ENCODE assay signal across 12 cellular contexts in genomic region chr3:129690963-129691362, GRCh38.
DNase-seq lines count a peak whose midpoint lies in the region; ATAC-seq and TF ChIP-seq lines count a peak whose summit lies in the region.
"Had no signal": no experiment of that assay in that cellular context is flagged by ENCODE, and none has a peak within 500 bp of the region (broad histone marks: within the 10 kb centered on the region; RNA-seq: fewer than 3 reads in every experiment).

No MANE protein-coding gene starts in this region.

- H3K4me1 ChIP-seq in GM23338 (ENCODE audit: insufficient read depth), result peaks cover 41% of the 10 kb centered on the region
- peaks cover 29% of the 10 kb centered on the region for H3K4me1 ChIP-seq in psoas muscle
- H3K4me1 ChIP-seq in lower lobe of right lung, result peaks cover 12% of the 10 kb centered on the region

- intact Hi-C loops in psoas muscle (cut with DNase I), result no loop called here
- intact Hi-C loops in lower lobe of right lung (cut with DNase I), result no loop called here

- H3K27ac Mint-ChIP-seq in GM23338, result peak overlapping the region; percentile 32; the same call in 1 of the 2 replicates
- peak overlapping the region; percentile 43 for H3K27ac Mint-ChIP-seq in endothelial cell (ENCODE audit: unreplicated experiment)
- H3K27ac Mint-ChIP-seq in progenitor cell of endocrine pancreas, result no peak overlapping the region
- H3K27ac Mint-ChIP-seq: activated naive CD4-positive, alpha-beta T cell treated with anti-CD3 and anti-CD28 coated beads, Interleukin-2, amount 50 U/mL, for 24 hours; activated T-helper 1 cell treated with anti-CD3 and anti-CD28 coated beads, Interleukin-12 subunit alpha, Interleukin-12 subunit beta, Interleukin-2, Interleukin-4 antibody, amounts not matched to agents 30 ng/mL and 10 ng/mL and 1 ng/mL, durations not matched to agents 14 hours and 24 hours and 36 hours; dendritic cell treated with granulocyte-macrophage colony-stimulating factor and Interleukin-4, amounts not matched to agents 40 ng/mL and 50 ng/mL, for 4 days had no signal

- peaks cover 12% of the 10 kb centered on the region for H3K9me3 Mint-ChIP-seq in GM23338
- no peaks in the 10 kb centered on the region for H3K9me3 Mint-ChIP-seq in endothelial cell (ENCODE audit: unreplicated experiment)
- H3K9me3 Mint-ChIP-seq in progenitor cell of endocrine pancreas (ENCODE audit: low read depth), result peaks cover 7% of the 10 kb centered on the region
- H3K9me3 Mint-ChIP-seq: activated T-helper 1 cell treated with anti-CD3 and anti-CD28 coated beads, Interleukin-12 subunit alpha, Interleukin-12 subunit beta, Interleukin-2, Interleukin-4 antibody, amounts not matched to agents 30 ng/mL and 10 ng/mL and 1 ng/mL, durations not matched to agents 14 hours and 24 hours and 36 hours had no signal

- no peak overlapping the region for H2AFZ ChIP-seq in GM23338

- H3K27ac ChIP-seq in GM23338 (ENCODE audit: low read depth), result no peak overlapping the region
- H3K27ac ChIP-seq in psoas muscle, result peak overlapping the region; percentile 81
- H3K27ac ChIP-seq in lower lobe of right lung, result no peak overlapping the region
- H3K27ac ChIP-seq: SJSA1, VCaP had no signal

- H3K9me3 ChIP-seq in psoas muscle, result no peaks in the 10 kb centered on the region
- H3K9me3 ChIP-seq in lower lobe of right lung, result no peaks in the 10 kb centered on the region
- H3K9me3 ChIP-seq: SJSA1 had no signal

- no peaks in the 10 kb centered on the region for H3K27me3 ChIP-seq in GM23338 (ENCODE audit: insufficient read depth)
- no peaks in the 10 kb centered on the region for H3K27me3 ChIP-seq in psoas muscle (ENCODE audit: insufficient read depth in 3 of 3, low read length in 2 of 3)
- H3K27me3 ChIP-seq in lower lobe of right lung (ENCODE audit: low read depth), result no peaks in the 10 kb centered on the region
- H3K27me3 ChIP-seq: SJSA1 had no signal

- H3K4me3 ChIP-seq in GM23338, result no peak overlapping the region
- H3K4me3 ChIP-seq in psoas muscle, result no peak overlapping the region
- H3K4me3 ChIP-seq in lower lobe of right lung, result no peak overlapping the region
- H3K4me3 ChIP-seq: SJSA1 had no signal

- TF ChIP-seq CTCF in GM23338 (conservative IDR thresholded peaks at IDR 0.05; ENCODE audit: low read depth in 2 of 2), result no peak
- TF ChIP-seq CTCF in endothelial cell (IDR thresholded peaks at IDR 0.05; ENCODE audit: unreplicated experiment), result no peak
- TF ChIP-seq CTCF in psoas muscle (IDR thresholded peaks at IDR 0.05), result no peak
- TF ChIP-seq CTCF in lower lobe of right lung (IDR thresholded peaks at IDR 0.05), result no peak
- no peak for TF ChIP-seq CTCF in progenitor cell of endocrine pancreas (IDR thresholded peaks at IDR 0.05; ENCODE audit: unreplicated experiment)
- TF ChIP-seq CTCF in GM20000 (IDR thresholded peaks at IDR 0.05; ENCODE audit: extremely low read depth, missing control alignments), result no peak

- H3K36me3 Mint-ChIP-seq in GM23338 (ENCODE audit: low read depth) (peaks cover 16% of the 10 kb centered on the region), endothelial cell (ENCODE audit: low read depth, unreplicated experiment) (peaks cover 9% of the 10 kb centered on the region), progenitor cell of endocrine pancreas (ENCODE audit: insufficient read depth) (peaks cover 2% of the 10 kb centered on the region)

- H3K36me3 ChIP-seq in GM23338 (ENCODE audit: insufficient read depth) (no peaks in the 10 kb centered on the region), psoas muscle (ENCODE audit: insufficient read depth in 1 of 2, low read depth in 1 of 2) (no peaks in the 10 kb centered on the region), lower lobe of right lung (no peaks in the 10 kb centered on the region)
- H3K36me3 ChIP-seq: SJSA1 had no signal

- peaks cover 54% of the 10 kb centered on the region for H3K4me1 Mint-ChIP-seq in GM23338
- H3K4me1 Mint-ChIP-seq in endothelial cell (ENCODE audit: unreplicated experiment), result peaks cover 15% of the 10 kb centered on the region
- H3K4me1 Mint-ChIP-seq in progenitor cell of endocrine pancreas (ENCODE audit: low read depth), result peaks cover 40% of the 10 kb centered on the region

- H3K79me2 ChIP-seq in GM23338 (replicated peaks; ENCODE audit: insufficient read depth), result peaks cover 7% of the 10 kb centered on the region

- ATAC-seq in GM23338 (no peak), psoas muscle (no peak), lower lobe of right lung (no peak)

- peaks cover 6% of the 10 kb centered on the region for H3K27me3 Mint-ChIP-seq in GM23338 (ENCODE audit: insufficient read depth, low read depth, poor library complexity)
- no peaks in the 10 kb centered on the region for H3K27me3 Mint-ChIP-seq in endothelial cell (ENCODE audit: unreplicated experiment)
- H3K27me3 Mint-ChIP-seq in progenitor cell of endocrine pancreas, result no peaks in the 10 kb centered on the region
- H3K27me3 Mint-ChIP-seq: activated naive CD4-positive, alpha-beta T cell treated with anti-CD3 and anti-CD28 coated beads, Interleukin-2, amount 50 U/mL, for 24 hours; dendritic cell treated with granulocyte-macrophage colony-stimulating factor and Interleukin-4, amounts not matched to agents 40 ng/mL and 50 ng/mL, for 4 days had no signal

- H4K20me1 ChIP-seq in GM23338 (replicated peaks; ENCODE audit: insufficient read depth), result no peaks in the 10 kb centered on the region

- H3F3A ChIP-seq in GM23338 (replicated peaks; ENCODE audit: low read depth), result no peaks in the 10 kb centered on the region

- no peak overlapping the region; the same call in 1 of the 2 replicates for H3K4me2 ChIP-seq in GM23338

- WGBS in psoas muscle, 3 donors, result 93 to 96% (median 95%) methylated on average over 2 of the region's 2 CpGs

- DNase-seq in GM23338 (ENCODE audit: low spot score) (no peak), SK-N-DZ (ENCODE audit: low spot score) (peak; percentile 91), endothelial cell (ENCODE audit: low spot score) (no peak), psoas muscle (no peak), lower lobe of right lung (no peak), progenitor cell of endocrine pancreas (ENCODE audit: low spot score, unreplicated experiment) (no peak), GM20000 (ENCODE audit: low spot score) (no peak)

- no peaks in the 10 kb centered on the region for H3K9me2 ChIP-seq in GM23338 (ENCODE audit: insufficient read depth)

- no peak overlapping the region for H3K4me3 Mint-ChIP-seq in GM23338
- H3K4me3 Mint-ChIP-seq in endothelial cell (ENCODE audit: unreplicated experiment), result no peak overlapping the region
- no peak overlapping the region for H3K4me3 Mint-ChIP-seq in progenitor cell of endocrine pancreas (ENCODE audit: low read depth)
- H3K4me3 Mint-ChIP-seq: activated naive CD4-positive, alpha-beta T cell treated with anti-CD3 and anti-CD28 coated beads, Interleukin-2, amount 50 U/mL, for 24 hours; activated T-helper 1 cell treated with anti-CD3 and anti-CD28 coated beads, Interleukin-12 subunit alpha, Interleukin-12 subunit beta, Interleukin-2, Interleukin-4 antibody, amounts not matched to agents 30 ng/mL and 10 ng/mL and 1 ng/mL, durations not matched to agents 14 hours and 24 hours and 36 hours; dendritic cell treated with granulocyte-macrophage colony-stimulating factor and Interleukin-4, amounts not matched to agents 40 ng/mL and 50 ng/mL, for 4 days had no signal

TF ChIP-seq in GM23338, 12 proteins besides CTCF, POLR2A, EP300 and RAD21 (continues in another document):
- TF ChIP-seq JUNB (IDR thresholded peaks at IDR 0.05; ENCODE audit: unreplicated experiment) (no peak), REST (IDR thresholded peaks at IDR 0.05; ENCODE audit: unreplicated experiment) (no peak), ZNF114 (CRISPR knock-in tag; IDR thresholded peaks at IDR 0.05) (no peak), STAT1 (IDR thresholded peaks at IDR 0.05; ENCODE audit: unreplicated experiment) (no peak), EZH2 (IDR thresholded peaks at IDR 0.05; ENCODE audit: low read depth, unreplicated experiment) (no peak)
